26 cellular contexts compared by ENCODE assay signal in the genomic region with DNA sequence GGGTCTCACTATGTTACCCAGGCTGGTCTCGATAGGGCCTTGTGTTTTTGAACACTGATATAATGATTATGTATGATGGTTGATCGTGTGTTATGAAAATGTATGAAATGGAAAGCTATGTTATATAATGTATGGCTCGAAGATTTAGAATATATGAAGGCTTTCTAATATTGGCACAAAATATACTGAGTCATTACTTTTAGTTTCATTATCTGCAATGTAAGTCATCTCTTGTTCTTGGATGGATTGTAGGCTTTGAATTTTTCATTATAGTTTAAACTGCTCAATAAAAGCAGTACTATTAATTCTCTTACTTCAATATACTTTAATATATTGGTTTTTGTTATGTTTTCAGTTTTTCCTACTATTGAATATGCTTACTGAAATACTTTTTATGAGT. TPM values are rescaled to one million over a fixed set of nuclear protein-coding genes. Genes with fewer than 3 reads are reported as not detected.
A peak's percentile ranks its signal among the peaks of the same experiment; 100 is the strongest.
DNase-seq lines count a peak whose midpoint lies in the region; ATAC-seq, FAIRE-seq and TF ChIP-seq lines count a peak whose summit lies in the region.
"Had no signal": no experiment of that assay in that cellular context is flagged by ENCODE, and none has a peak within 500 bp of the region (broad histone marks: within the 10 kb centered on the region; RNA-seq: fewer than 3 reads in every experiment).

No MANE protein-coding gene starts in this region.

- no peak overlapping the region for H2BK5ac ChIP-seq in IMR-90 (ENCODE audit: low read depth, low read length, poor library complexity, severe bottlenecking)

- H4K5ac ChIP-seq in IMR-90 (ENCODE audit: low read depth, low read length): no peak overlapping the region

- no peak overlapping the region for H2AK5ac ChIP-seq in IMR-90 (ENCODE audit: low read depth, low read length)

- POLR2A ChIA-PET in IMR-90 (lab: Charles Lee; ENCODE audit: unreplicated experiment): no interaction called here

- CTCF ChIA-PET in IMR-90 (lab: Yijun Ruan, JAX): no interaction called here

- H3K4me2 ChIP-seq in IMR-90 (ENCODE audit: low read depth, low read length) (peak overlapping the region; percentile 49; the same call in 1 of the 2 replicates), osteoblast (ENCODE audit: insufficient read depth, low read length) (peak overlapping the region; percentile 49)

- H3K9me3 ChIP-seq in IMR-90 (ENCODE audit: control insufficient read depth, insufficient read depth, low read length): no peaks in the 10 kb centered on the region
- no peaks in the 10 kb centered on the region for H3K9me3 ChIP-seq in endocrine pancreas (ENCODE audit: control insufficient read depth, low read length)
- H3K9me3 ChIP-seq in osteoblast (ENCODE audit: low read depth, low read length): no peaks in the 10 kb centered on the region
- H3K9me3 ChIP-seq: BLaER1 treated with 17β-estradiol and CSF1 and Interleukin-3, amounts not matched to agents 10 nM and 100 nM had no signal

- no peak for ATAC-seq in IMR-90 (ENCODE audit: low read depth)
- ATAC-seq in HG02973 (IDR thresholded peaks at IDR 0.05; ENCODE audit: unreplicated experiment): no peak
- ATAC-seq: CD8-positive, alpha-beta T cell; GM12878; Right ventricle myocardium inferior had no signal

- H2BK120ac ChIP-seq in IMR-90 (ENCODE audit: low read depth, low read length): peak overlapping the region; percentile 69; the same call in 1 of the 2 replicates

- H2BK15ac ChIP-seq in IMR-90 (ENCODE audit: low read depth, low read length): 0 out of 3 replicates have a peak overlapping the region, but pooled peaks have one; percentile 38

- H3K27me3 ChIP-seq in IMR-90 (ENCODE audit: control insufficient read depth, insufficient read depth, low read length) (no peaks in the 10 kb centered on the region), endocrine pancreas (ENCODE audit: control insufficient read depth, insufficient read depth, low read length) (no peaks in the 10 kb centered on the region), osteoblast (ENCODE audit: insufficient read depth, low read length) (no peaks in the 10 kb centered on the region)
- H3K27me3 ChIP-seq: BLaER1 treated with 17β-estradiol and CSF1 and Interleukin-3, amounts not matched to agents 10 nM and 100 nM had no signal

- H4K20me1 ChIP-seq in IMR-90 (ENCODE audit: insufficient read depth, low read length) (peaks cover 30% of the 10 kb centered on the region), osteoblast (ENCODE audit: insufficient read depth, low read length) (no peaks in the 10 kb centered on the region)
- H4K20me1 ChIP-seq: BLaER1 treated with 17β-estradiol and CSF1 and Interleukin-3, amounts not matched to agents 10 nM and 100 nM had no signal

- H3K23ac ChIP-seq in IMR-90 (ENCODE audit: low read depth, low read length): no peak overlapping the region

- no peaks in the 10 kb centered on the region for H3K36me3 ChIP-seq in IMR-90 (ENCODE audit: control insufficient read depth, insufficient read depth, low read length)
- no peaks in the 10 kb centered on the region for H3K36me3 ChIP-seq in endocrine pancreas (ENCODE audit: control insufficient read depth, insufficient read depth, low read length)
- H3K36me3 ChIP-seq in osteoblast (ENCODE audit: insufficient read depth, low read length): no peaks in the 10 kb centered on the region
- H3K36me3 ChIP-seq: BLaER1 treated with 17β-estradiol and CSF1 and Interleukin-3, amounts not matched to agents 10 nM and 100 nM had no signal

- no peak overlapping the region for H3K18ac ChIP-seq in IMR-90 (ENCODE audit: low read depth, low read length)

- H2AK9ac ChIP-seq in IMR-90 (replicated peaks; ENCODE audit: low read depth, low read length, poor library complexity): no peak overlapping the region

- H3K79me1 ChIP-seq in IMR-90 (ENCODE audit: low read depth in 1 of 2, low read length in 2 of 2): peaks cover 24 to 39% of the 10 kb centered on the region in 2 experiments

- no peak for TF ChIP-seq CTCF in IMR-90 (conservative IDR thresholded peaks at IDR 0.05; ENCODE audit: low read depth, low read length)
- TF ChIP-seq CTCF in osteoblast (IDR thresholded peaks at IDR 0.05; ENCODE audit: extremely low read depth, low read depth, low read length): no peak

- H3K9ac ChIP-seq in IMR-90 (ENCODE audit: low read depth, low read length) (no peak overlapping the region), endocrine pancreas (ENCODE audit: control insufficient read depth, insufficient read depth, low read length) (no peak overlapping the region)
- H3K9ac ChIP-seq: BLaER1 treated with 17β-estradiol and CSF1 and Interleukin-3, amounts not matched to agents 10 nM and 100 nM had no signal

- intact Hi-C loops in IMR-90 (cut with micrococcal nuclease): no loop called here

- no TSS peak for BruUV-seq in IMR-90 (replicated peaks; lab: Mats Ljungman, UMichigan)

- H3K56ac ChIP-seq in IMR-90 (ENCODE audit: extremely low read depth, insufficient read depth, low read length): no peak overlapping the region

- H4K91ac ChIP-seq in IMR-90 (ENCODE audit: insufficient read depth, low read depth, low read length): no peak overlapping the region

- no peak overlapping the region for H3K14ac ChIP-seq in IMR-90 (replicated peaks; ENCODE audit: low read depth, low read length)

- H3K27ac ChIP-seq in IMR-90 (ENCODE audit: insufficient read depth, low read length): no peak overlapping the region
- H3K27ac ChIP-seq in osteoblast (ENCODE audit: low read depth, low read length): peak overlapping the region; percentile 61
- H3K27ac ChIP-seq: BLaER1 treated with 17β-estradiol and CSF1 and Interleukin-3, amounts not matched to agents 10 nM and 100 nM had no signal

- no peak overlapping the region for H3K4ac ChIP-seq in IMR-90 (ENCODE audit: low read depth, low read length)

- no peak overlapping the region for H2AFZ ChIP-seq in IMR-90 (replicated peaks; ENCODE audit: low read length, poor library complexity)
- H2AFZ ChIP-seq in osteoblast (ENCODE audit: low read length): no peak overlapping the region

- no peak for DNase-seq in IMR-90
- peak; percentile 51 for DNase-seq in osteoblast (ENCODE audit: insufficient read length, low spot score, missing footprints)
- no peak for DNase-seq in NCI-H1436 (lab: John Stamatoyannopoulos, UW)
- no peak for DNase-seq in ecto neural progenitor cell (ENCODE audit: low spot score)
- no peak for DNase-seq in activated CD4-positive, alpha-beta T cell treated with anti-CD3 and anti-CD28 coated beads for 48 hours
- DNase-seq: Calu3; CD8-positive, alpha-beta T cell; DMS53; EL; Kasumi-1; MM.1S; NCI-H1092 treated with DMSO at 0.1 percent for 48 hours; NCI-H1694; NCI-H2081 treated with DMSO at 0.1 percent for 48 hours; NCI-H748 treated with DMSO at 0.1 percent for 48 hours had no signal

- in situ Hi-C loops in IMR-90 (cut with MboI; ENCODE audit: low sequenced_read_pairs): no loop called here

- H2BK20ac ChIP-seq in IMR-90 (ENCODE audit: low read depth, low read length): no peak overlapping the region

- no peak overlapping the region for H4K8ac ChIP-seq in IMR-90 (ENCODE audit: low read depth in 2 of 2, low read length in 2 of 2)

- FAIRE-seq in A204.1 (lab: Jason Lieb, UNC): peak; percentile 11
- FAIRE-seq: GM12878, GM19239, H1, RCC 7860 had no signal

- H3K4me3 ChIP-seq in IMR-90 (ENCODE audit: insufficient read depth, low read depth, low read length): no peak overlapping the region
- peak overlapping the region; percentile 40 for H3K4me3 ChIP-seq in endocrine pancreas (ENCODE audit: control insufficient read depth, insufficient read depth, low read length)
- peak overlapping the region; percentile 1 for H3K4me3 ChIP-seq in osteoblast (ENCODE audit: insufficient read depth, low read length)
- H3K4me3 ChIP-seq: BLaER1 treated with 17β-estradiol and CSF1 and Interleukin-3, amounts not matched to agents 10 nM and 100 nM; GM12878 had no signal

- H3K4me1 ChIP-seq in IMR-90 (ENCODE audit: control insufficient read depth, insufficient read depth, low read length): peaks cover 10% of the 10 kb centered on the region
- peaks cover 12% of the 10 kb centered on the region for H3K4me1 ChIP-seq in endocrine pancreas (ENCODE audit: control insufficient read depth, insufficient read depth, low read length)
- H3K4me1 ChIP-seq in osteoblast (ENCODE audit: insufficient read depth, low read length): peaks cover 31% of the 10 kb centered on the region

- dilution Hi-C loops in IMR-90 (cut with HindIII; ENCODE audit: low sequenced_read_pairs, unreplicated experiment): no loop called here

- H3K9me1 ChIP-seq in IMR-90 (ENCODE audit: insufficient read depth, low read length): peaks cover 8% of the 10 kb centered on the region

- TF ChIP-seq RAD21 in IMR-90 (IDR thresholded peaks at IDR 0.05; ENCODE audit: low read length): no peak

- peaks cover 67% of the 10 kb centered on the region for H3K79me2 ChIP-seq in osteoblast (ENCODE audit: insufficient read depth, low read length)

- 83 to 100% methylated on average over 2 of the region's 3 CpGs for WGBS in IMR-90 (ENCODE audit: extremely low coverage in 2 of 2, insufficient read length in 1 of 2), 2 experiments

- TF ChIP-seq POLR2A in IMR-90 (IDR thresholded peaks at IDR 0.05; ENCODE audit: low read depth, low read length): no peak

TF ChIP-seq in IMR-90, 13 proteins besides CTCF, POLR2A, EP300 and RAD21:
- TF ChIP-seq MAZ (IDR thresholded peaks at IDR 0.05; ENCODE audit: borderline replicate concordance, low read depth, low read length) (no peak), MAFK (IDR thresholded peaks at IDR 0.05; ENCODE audit: low read depth, low read length) (peak; percentile 48; the same call in 1 of the 2 replicates)

RNA-seq across cellular contexts. Expression of a gene that starts 10.1 kb away (rescaled TPM):
- 35.8 and 50.0 TPM in 2 replicates for total RNA-seq in IMR-90 (2012; rRNA removed)
- polyA plus RNA-seq in IMR-90 (2012; rRNA removed): 20.1 and 29.0 TPM in 2 replicates
- 4.7 and 5.4 TPM in 2 replicates for polyA plus RNA-seq in IMR-90 (2012; cell fraction: cytosol; rRNA removed)
- polyA plus RNA-seq in IMR-90 (2012; cell fraction: nucleus; rRNA removed; ENCODE audit: low replicate concordance): 7.2 and 9.7 TPM in 2 replicates
- total RNA-seq in osteoblast: 9.7 and 11.2 TPM in 2 replicates
- total RNA-seq: CD8-positive, alpha-beta T cell; GM12878; OCI-LY7; Right ventricle myocardium inferior had no signal
- polyA plus RNA-seq: IgD-negative memory B cell had no signal
